In genomic region chr10:12041766-12042408, GRCh38 we compare ENCODE assay signal across 8 cellular contexts. TPM values are rescaled to one million over a fixed set of nuclear protein-coding genes. Genes with fewer than 3 reads are reported as not detected.
A peak's percentile ranks its signal among the peaks of the same experiment; 100 is the strongest.
DNase-seq lines count a peak whose midpoint lies in the region; ATAC-seq and TF ChIP-seq lines count a peak whose summit lies in the region.

No MANE protein-coding gene starts in this region.

- TF ChIP-seq CTCF in PC-3 (conservative IDR thresholded peaks at IDR 0.05; ENCODE audit: low read depth, low read length) (no peak), astrocyte of the cerebellum (IDR thresholded peaks at IDR 0.05; ENCODE audit: low read depth, low read length, missing control alignments) (no peak), kidney epithelial cell (IDR thresholded peaks at IDR 0.05; ENCODE audit: insufficient read depth, low read length, poor library complexity, severe bottlenecking) (no peak)

- H3K9ac ChIP-seq in PC-3 (ENCODE audit: low read length) = peak overlapping the region; percentile 99

- peaks cover 55% of the 10 kb centered on the region for H3K79me2 ChIP-seq in PC-3 (ENCODE audit: low read length)

- ATAC-seq in PC-3 (peak; percentile 30), GM18873 (IDR thresholded peaks at IDR 0.05; ENCODE audit: low FRiP score, unreplicated experiment) (no peak)

- H3K4me1 ChIP-seq in PC-3 (ENCODE audit: insufficient read depth, low read length) = peaks cover 11% of the 10 kb centered on the region

- H3K9me2 ChIP-seq in PC-3 (replicated peaks; ENCODE audit: low read length) = no peaks in the 10 kb centered on the region

- BruUV-seq in PC-3 (replicated peaks; lab: Mats Ljungman, UMichigan) = no TSS peak

- TF ChIP-seq POLR2A in GM18951 (IDR thresholded peaks at IDR 0.05; ENCODE audit: extremely low read depth, insufficient read depth, insufficient read length) = peak; percentile 39

- H3K4me2 ChIP-seq in PC-3 (ENCODE audit: low read length) = peak overlapping the region; percentile 82

- H4K20me1 ChIP-seq in PC-3 (ENCODE audit: low read length) = no peaks in the 10 kb centered on the region

- in situ Hi-C loops in GM18951 (cut with MboI; ENCODE audit: low sequenced_read_pairs, unreplicated experiment) (no loop called here), astrocyte of the cerebellum (cut with HindIII; ENCODE audit: low sequenced_read_pairs) (no loop called here)

- no peaks in the 10 kb centered on the region for H3K9me3 ChIP-seq in PC-3 (ENCODE audit: low read length)

- intact Hi-C loops in PC-3 (cut with micrococcal nuclease) = no loop called here

- POLR2A ChIA-PET in PC-3 (lab: Charles Lee; ENCODE audit: unreplicated experiment) = no interaction called here

- H3K36me3 ChIP-seq in PC-3 (ENCODE audit: low read depth, low read length) = no peaks in the 10 kb centered on the region
- no peaks in the 10 kb centered on the region for H3K36me3 ChIP-seq in kidney epithelial cell (ENCODE audit: control insufficient read depth, insufficient read depth, low read length)

- DNase-seq in Ammon's horn (ENCODE audit: low spot score) (peak; percentile 16), PC-3 (peak; percentile 11), astrocyte of the cerebellum (ENCODE audit: low read depth) (no peak), kidney epithelial cell (ENCODE audit: low read depth) (no peak), GM19240 (ENCODE audit: insufficient read length, low spot score) (no peak)
- peak; percentile 17 to 19 for DNase-seq in stimulated activated CD4-positive, alpha-beta T cell treated with anti-CD3 and anti-CD28 coated beads, Interleukin-15, amount 100 ng/mL, for 48 hours (ENCODE audit: low read depth in 2 of 2)

- peak overlapping the region; percentile 64; the same call in 1 of the 2 replicates for H2AFZ ChIP-seq in PC-3 (ENCODE audit: low read length)

- CTCF ChIA-PET in PC-3 (lab: Charles Lee) = no interaction called here

- H3K27ac ChIP-seq in PC-3 (ENCODE audit: low read length) = peak overlapping the region; percentile 95

- H3K4me3 ChIP-seq in PC-3 (ENCODE audit: low read length) (peak overlapping the region; percentile 83), astrocyte of the cerebellum (ENCODE audit: low read depth, low read length) (peak overlapping the region; percentile 99), kidney epithelial cell (ENCODE audit: low read depth, low read length) (peak overlapping the region; percentile 64)

- H3K27me3 ChIP-seq in PC-3 (ENCODE audit: low read length) (no peaks in the 10 kb centered on the region), kidney epithelial cell (ENCODE audit: control insufficient read depth, insufficient read depth, low read length) (no peaks in the 10 kb centered on the region)

- H3F3A ChIP-seq in PC-3 (ENCODE audit: low read length, unreplicated experiment) = no peaks in the 10 kb centered on the region

RNA-seq across cellular contexts. Expression of gene UPF2, which starts 0.7 kb away (rescaled TPM):
- total RNA-seq in PC-3 (2014; rRNA removed) (10.4 and 12.0 TPM in 2 replicates), kidney epithelial cell (12.0 and 13.9 TPM in 2 replicates)

RNA-seq across cellular contexts. Expression of gene DHTKD1, which starts 26.9 kb away (rescaled TPM):
- 8.1 and 18.7 TPM in 2 replicates for total RNA-seq in PC-3 (2014; rRNA removed)
- 17.3 and 30.9 TPM in 2 replicates for total RNA-seq in kidney epithelial cell

Comparison
In these comparisons a context has a peak if more than half of its experiments do, and no peak if none do; other contexts are left out.
1. DNase-seq: peak in Ammon's horn (single experiment), PC-3 (single experiment) and stimulated activated CD4-positive, alpha-beta T cell treated with anti-CD3 and anti-CD28 coated beads, Interleukin-15, amount 100 ng/mL, for 48 hours (2 of 2); none in astrocyte of the cerebellum (single experiment), kidney epithelial cell (single experiment) and GM19240 (single experiment).
2. Peak in every context shown above with its lines, with median percentiles within 50 percentile points of each other: H3K4me3 ChIP-seq.